Comparison of ENCODE assay signal across 8 cellular contexts in the genomic region with DNA sequence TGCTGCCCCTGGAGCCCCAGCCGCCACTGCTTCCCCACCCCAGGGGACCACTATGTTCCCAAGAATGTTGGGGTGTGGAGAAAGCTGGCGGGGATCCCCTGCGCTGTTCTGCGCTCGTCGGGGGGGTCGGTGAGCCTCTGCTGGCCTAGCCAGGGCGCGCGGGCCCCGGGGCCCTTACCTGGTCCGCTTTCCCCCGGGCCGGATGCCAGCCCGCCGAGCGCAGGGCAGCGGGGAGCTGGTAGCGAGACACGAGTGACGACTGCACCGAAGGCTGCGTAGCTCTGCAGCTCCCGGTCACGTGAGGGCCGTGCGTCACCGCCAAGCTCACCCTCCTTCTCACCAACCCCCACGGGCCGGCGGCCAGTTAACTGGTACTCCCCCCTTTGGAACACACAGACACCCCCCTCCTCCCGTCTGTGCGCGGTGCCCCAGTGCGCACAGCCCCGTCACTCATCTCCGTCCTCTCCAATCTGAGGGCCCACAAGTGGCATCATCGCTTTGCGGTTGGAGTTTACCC. TPM values are rescaled to one million over a fixed set of nuclear protein-coding genes. Genes with fewer than 3 reads are reported as not detected.
DNase-seq lines count a peak whose midpoint lies in the region; ATAC-seq, FAIRE-seq and TF ChIP-seq lines count a peak whose summit lies in the region.

BEX1 (minus strand) TSS at position 254 of the 517 bp plus-strand sequence. CDS start 897 bp downstream, outside the sequence.

- peak within 1 kb of the TSS in 9 of 12 donors; percentile 26 to 44 (median 37) for H3K4me3 ChIP-seq in heart left ventricle

- DNase-seq in DMS153 (lab: John Stamatoyannopoulos, UW) (peak; percentile 71), NCI-H146 treated with DMSO at 0.1 percent for 48 hours (lab: John Stamatoyannopoulos, UW; ENCODE audit: unreplicated experiment) (peak; percentile 68), heart left ventricle (peak in 4 of 5 donors; percentile 26 to 42 (median 28)), retina (peak; percentile 85), GM20000 (ENCODE audit: low spot score) (no peak), H54 (ENCODE audit: insufficient read length, low spot score) (no peak)
- DNase-seq in activated T-cell treated with anti-CD3 and anti-CD28 coated beads, Interleukin-2, amount 50 U/mL, for 72 hours: peak; percentile 9 to 26

- H3K27ac ChIP-seq in heart left ventricle: no peak within 1 kb of the TSS

- no peak for FAIRE-seq in H54 (lab: Jason Lieb, UNC)

- TF ChIP-seq CTCF in heart left ventricle (IDR thresholded peaks at IDR 0.05) (no peak), GM20000 (IDR thresholded peaks at IDR 0.05; ENCODE audit: extremely low read depth, missing control alignments) (no peak)

- peaks cover 33% of the 10 kb centered on the region for H3K27me3 Mint-ChIP-seq in activated T-cell treated with anti-CD3 and anti-CD28 coated beads, Interleukin-2, amount 50 U/mL, for 72 hours (ENCODE audit: low read depth)

- no peaks in the 10 kb centered on the region for H3K36me3 Mint-ChIP-seq in activated T-cell treated with anti-CD3 and anti-CD28 coated beads, Interleukin-2, amount 50 U/mL, for 72 hours (ENCODE audit: insufficient read depth in 2 of 2)

- no peaks in the 10 kb centered on the region for H3K36me3 ChIP-seq in heart left ventricle

- no peaks in the 10 kb centered on the region for H3K4me1 ChIP-seq in heart left ventricle

- H3K9me3 ChIP-seq in heart left ventricle: no peaks in the 10 kb centered on the region

- H3K27me3 ChIP-seq in heart left ventricle: peaks cover 0 to 16% (median 0%) of the 10 kb centered on the region in 9 donors

- H3K27ac Mint-ChIP-seq in activated T-cell treated with anti-CD3 and anti-CD28 coated beads, Interleukin-2, amount 50 U/mL, for 72 hours: no peak within 1 kb of the TSS

- peak within 1 kb of the TSS; percentile 55 to 71 for H3K4me3 Mint-ChIP-seq in activated T-cell treated with anti-CD3 and anti-CD28 coated beads, Interleukin-2, amount 50 U/mL, for 72 hours

- intact Hi-C loops in heart left ventricle (cut with DNase I): loop anchor here in 1 of 10 donors (10.0 kb wide), 1 partner anchor 81 kb away; no protein-coding TSS in a partner anchor

- TF ChIP-seq POLR2A in heart left ventricle (IDR thresholded peaks at IDR 0.05): no peak
- TF ChIP-seq POLR2A in H54 (IDR thresholded peaks at IDR 0.05; ENCODE audit: low read depth, low read length): no peak

- no peaks in the 10 kb centered on the region for H3K4me1 Mint-ChIP-seq in activated T-cell treated with anti-CD3 and anti-CD28 coated beads, Interleukin-2, amount 50 U/mL, for 72 hours (ENCODE audit: low read depth)

- WGBS in heart left ventricle, 4 donors: 1 to 42% (median 11%) methylated on average over 32 to 39 of the region's 39 CpGs

- H3K9me3 Mint-ChIP-seq in activated T-cell treated with anti-CD3 and anti-CD28 coated beads, Interleukin-2, amount 50 U/mL, for 72 hours: no peaks in the 10 kb centered on the region

- peak; percentile 61 to 77 for ATAC-seq in activated T-cell treated with anti-CD3 and anti-CD28 coated beads, Interleukin-2, amount 50 U/mL, for 72 hours (replicated peaks in 1 of 2)
- ATAC-seq in heart left ventricle: peak in 3 of 4 donors; percentile 67 to 85 (median 74)
- no peak for ATAC-seq in HG02763 (IDR thresholded peaks at IDR 0.05; ENCODE audit: unreplicated experiment)

RNA-seq across cellular contexts. Expression of gene BEX1, which starts in this region (rescaled TPM):
- total RNA-seq in activated T-cell treated with anti-CD3 and anti-CD28 coated beads, Interleukin-2, amount 50 U/mL, for 72 hours: under 1 TPM; 0.29 to 0.39 TPM
- total RNA-seq in heart left ventricle: 10 to 100 TPM in 2 of 9 donors, 1 to 10 TPM in 6, under 1 TPM in 1; 0.42 to 17.6 (median 3.4) TPM
- 10 to 100 TPM in 1 of 2 donors, 1 to 10 TPM in 1; 4.0 to 12.7 TPM for polyA plus RNA-seq in heart left ventricle

Comparison
In these comparisons a context has a peak if more than half of its experiments do, and no peak if none do; other contexts are left out.
1. Peak in DNase-seq and ATAC-seq in activated T-cell treated with anti-CD3 and anti-CD28 coated beads, Interleukin-2, amount 50 U/mL, for 72 hours; RNA of the gene not detected or under 1 TPM.
2. DNase-seq: peak in DMS153 (single experiment), NCI-H146 treated with DMSO at 0.1 percent for 48 hours (single experiment), heart left ventricle (4 of 5) and retina (single experiment); none in GM20000 (single experiment) and H54 (single experiment).